Comparison of ENCODE assay signal across 1 cellular context in genomic region chr22:45225732-45226560, GRCh38.
TF ChIP-seq lines count a peak whose summit lies in the region.

No MANE protein-coding gene starts in this region.

TF ChIP-seq in GM23338, 12 proteins besides CTCF, POLR2A, EP300 and RAD21 (continued from another document):
- TF ChIP-seq ZNF462 (CRISPR knock-in tag; IDR thresholded peaks at IDR 0.05) (no peak), POLR2AphosphoS5 (IDR thresholded peaks at IDR 0.05; ENCODE audit: low read depth) (no peak), JUNB (IDR thresholded peaks at IDR 0.05; ENCODE audit: unreplicated experiment) (no peak), REST (IDR thresholded peaks at IDR 0.05; ENCODE audit: unreplicated experiment) (no peak), NANOG (IDR thresholded peaks at IDR 0.05; ENCODE audit: borderline replicate concordance) (no peak), ETS1 (IDR thresholded peaks at IDR 0.05) (no peak), EZH2phosphoT487 (IDR thresholded peaks at IDR 0.05; ENCODE audit: unreplicated experiment) (no peak), CREB1 (CRISPR knock-in tag; IDR thresholded peaks at IDR 0.05; ENCODE audit: low read depth) (no peak), ZNF331 (CRISPR knock-in tag; IDR thresholded peaks at IDR 0.05; ENCODE audit: low read depth) (no peak), EZH2 (IDR thresholded peaks at IDR 0.05; ENCODE audit: low read depth, unreplicated experiment) (no peak)
TF ChIP-seq in GM23338: peak in this region for 0.
